ENCODE assay signal across 15 cellular contexts in genomic region chr12:100190013-100190394, GRCh38. TPM values are rescaled to one million over a fixed set of nuclear protein-coding genes. Genes with fewer than 3 reads are reported as not detected.
DNase-seq lines count a peak whose midpoint lies in the region; ATAC-seq and TF ChIP-seq lines count a peak whose summit lies in the region.
"Had no signal": no experiment of that assay in that cellular context is flagged by ENCODE, and none has a peak within 500 bp of the region (broad histone marks: within the 10 kb centered on the region; RNA-seq: fewer than 3 reads in every experiment).

No MANE protein-coding gene starts in this region.

- no peaks in the 10 kb centered on the region for H3K27me3 ChIP-seq in BLaER1 treated with 17β-estradiol and CSF1 and Interleukin-3, amounts not matched to agents 10 nM and 100 nM
- H3K27me3 ChIP-seq in right lobe of liver (no peaks in the 10 kb centered on the region), colonic mucosa (no peaks in the 10 kb centered on the region), WERI-Rb-1 (ENCODE audit: insufficient read depth, low read depth, severe bottlenecking) (no peaks in the 10 kb centered on the region)

- no peak overlapping the region for H3K4me3 ChIP-seq in BLaER1 treated with 17β-estradiol and CSF1 and Interleukin-3, amounts not matched to agents 10 nM and 100 nM
- no peak overlapping the region for H3K4me3 ChIP-seq in right lobe of liver
- no peak overlapping the region for H3K4me3 ChIP-seq in colonic mucosa
- no peak overlapping the region for H3K4me3 ChIP-seq in WERI-Rb-1 (ENCODE audit: low read depth, low read length)
- H3K4me3 ChIP-seq: HAP-1, SK-N-MC had no signal

- no peaks in the 10 kb centered on the region for H4K20me1 ChIP-seq in BLaER1 treated with 17β-estradiol and CSF1 and Interleukin-3, amounts not matched to agents 10 nM and 100 nM

- H3K27ac ChIP-seq in BLaER1 treated with 17β-estradiol and CSF1 and Interleukin-3, amounts not matched to agents 10 nM and 100 nM, result peak overlapping the region in 9 of 11 experiments; percentile 22 to 72 (median 52); a peak in 17 of 22 replicates
- H3K27ac ChIP-seq in right lobe of liver (no peak overlapping the region), colonic mucosa (no peak overlapping the region), WERI-Rb-1 (no peak overlapping the region)
- H3K27ac ChIP-seq: SK-N-MC had no signal

- H3K4me1 ChIP-seq in BLaER1 treated with 17β-estradiol and CSF1 and Interleukin-3, amounts not matched to agents 10 nM and 100 nM, result peaks cover 15 to 39% (median 30%) of the 10 kb centered on the region in 10 experiments
- H3K4me1 ChIP-seq in right lobe of liver, result no peaks in the 10 kb centered on the region
- no peaks in the 10 kb centered on the region for H3K4me1 ChIP-seq in colonic mucosa
- H3K4me1 ChIP-seq: HAP-1 had no signal

- peak; percentile 41 for ATAC-seq in Right ventricle myocardium superior (ENCODE audit: poor library complexity)
- ATAC-seq in right lobe of liver, result peak in 3 of 4 donors; percentile 79 to 84 (median 84)

- H3K9me3 ChIP-seq in BLaER1 treated with 17β-estradiol and CSF1 and Interleukin-3, amounts not matched to agents 10 nM and 100 nM (replicated peaks in 1 of 11), result peaks cover 4 to 11% (median 7%) of the 10 kb centered on the region in 11 experiments; a peak in 9 of 22 replicates
- H3K9me3 ChIP-seq in right lobe of liver (no peaks in the 10 kb centered on the region), colonic mucosa (no peaks in the 10 kb centered on the region), WERI-Rb-1 (ENCODE audit: severe bottlenecking) (no peaks in the 10 kb centered on the region)
- H3K9me3 ChIP-seq: HAP-1 had no signal

- H3K9ac ChIP-seq in BLaER1 treated with 17β-estradiol and CSF1 and Interleukin-3, amounts not matched to agents 10 nM and 100 nM, result peak overlapping the region in 3 of 11 experiments; percentile 7 to 46 (median 44); a peak in 3 of 22 replicates
- H3K9ac ChIP-seq in colonic mucosa (ENCODE audit: low read depth in 2 of 2, low read length in 2 of 2), result no peak overlapping the region

- TF ChIP-seq CTCF in right lobe of liver (IDR thresholded peaks at IDR 0.05) (no peak), colonic mucosa (IDR thresholded peaks at IDR 0.05) (no peak), WERI-Rb-1 (IDR thresholded peaks at IDR 0.05; ENCODE audit: low read depth, low read length) (no peak)

- TF ChIP-seq POLR2A in right lobe of liver (IDR thresholded peaks at IDR 0.05), result no peak

- intact Hi-C loops in Right ventricle myocardium superior (cut with DNase I) (no loop called here), right lobe of liver (cut with DNase I) (no loop called here), colonic mucosa (cut with DNase I) (loop anchor here (10.0 kb wide), 1 partner anchor 115 kb away; no protein-coding TSS in a partner anchor)

- DNase-seq in MV-4-11 (lab: John Stamatoyannopoulos, UW), result peak; percentile 55
- no peak for DNase-seq in Right ventricle myocardium superior
- peak in 1 of 3 donors; percentile 61 for DNase-seq in right lobe of liver
- no peak for DNase-seq in colonic mucosa
- DNase-seq in NCI-H510A treated with DMSO at 0.1 percent for 48 hours (lab: John Stamatoyannopoulos, UW), result no peak
- no peak for DNase-seq in WERI-Rb-1
- DNase-seq in stimulated activated CD4-positive, alpha-beta T cell treated with anti-CD3 and anti-CD28 coated beads, Interleukin-15, amount 100 ng/mL, for 24 hours, result no peak
- DNase-seq: COR-L47, EL, NCI-H146, NCI-H2081, NCI-H524 had no signal

- H3K36me3 ChIP-seq in BLaER1 treated with 17β-estradiol and CSF1 and Interleukin-3, amounts not matched to agents 10 nM and 100 nM, result peaks cover 0 to 70% (median 24%) of the 10 kb centered on the region in 11 experiments; a peak in 14 of 22 replicates
- H3K36me3 ChIP-seq in right lobe of liver (peaks cover 0 to under 1% (median 0%) of the 10 kb centered on the region in 4 donors), colonic mucosa (no peaks in the 10 kb centered on the region), WERI-Rb-1 (peaks cover 24% of the 10 kb centered on the region)

- peak overlapping the region; percentile 41 to 71 (median 58); a peak in 20 of 22 replicates for H3K4me2 ChIP-seq in BLaER1 treated with 17β-estradiol and CSF1 and Interleukin-3, amounts not matched to agents 10 nM and 100 nM

- WGBS in right lobe of liver (ENCODE audit: insufficient coverage, low coverage, low lambda C conversion rate, missing lambda C conversion rate), result 67% methylated on average over 1 of the region's 8 CpGs

RNA-seq across cellular contexts. Expression of gene ACTR6, which starts 10.6 kb away (rescaled TPM):
- 18.7 TPM for total RNA-seq in Right ventricle myocardium superior
- total RNA-seq in right lobe of liver, result 10 to 100 TPM in 4 of 6 experiments, 1 to 10 TPM in 2; 5.7 to 16.0 (median 13.1) TPM
- 10 to 100 TPM; 24.3 to 37.7 TPM for total RNA-seq in colonic mucosa

RNA-seq across cellular contexts. Expression of gene BLTP3B, which starts 47.3 kb away (rescaled TPM):
- total RNA-seq in Right ventricle myocardium superior (9.3 TPM), right lobe of liver (10 to 100 TPM; 26.1 to 34.5 (median 29.8) TPM), colonic mucosa (10 to 100 TPM; 20.2 to 23.8 TPM)

Comparison
In these comparisons a context has a peak if more than half of its experiments do, and no peak if none do; other contexts are left out.
1. H3K27ac ChIP-seq: peak in BLaER1 treated with 17β-estradiol and CSF1 and Interleukin-3, amounts not matched to agents 10 nM and 100 nM (9 of 11); none in right lobe of liver (0 of 3), colonic mucosa (single experiment) and WERI-Rb-1 (single experiment).